10 cellular contexts compared by ENCODE assay signal in genomic region chr11:119389611-119390254, GRCh38. TPM values are rescaled to one million over a fixed set of nuclear protein-coding genes. Genes with fewer than 3 reads are reported as not detected.
DNase-seq lines count a peak whose midpoint lies in the region; ATAC-seq and TF ChIP-seq lines count a peak whose summit lies in the region.
"Had no signal": no experiment of that assay in that cellular context is flagged by ENCODE, and none has a peak within 500 bp of the region (broad histone marks: within the 10 kb centered on the region; RNA-seq: fewer than 3 reads in every experiment).

No MANE protein-coding gene starts in this region.

- no peak overlapping the region for H4K91ac ChIP-seq in mesenchymal stem cell (ENCODE audit: low read length)

- no peak overlapping the region for H3K18ac ChIP-seq in mesenchymal stem cell (ENCODE audit: low read depth in 1 of 2, low read length in 2 of 2)

- ATAC-seq in GM19351 (IDR thresholded peaks at IDR 0.05; ENCODE audit: unreplicated experiment) (peak; percentile 48), PC-3 (no peak), heart right ventricle (no peak)

- CTCF ChIA-PET in PC-3 (lab: Charles Lee): no interaction called here

- H2BK5ac ChIP-seq in mesenchymal stem cell (ENCODE audit: low read depth, low read length, poor library complexity, severe bottlenecking): no peak overlapping the region

- no peaks in the 10 kb centered on the region for H3K79me1 ChIP-seq in mesenchymal stem cell (replicated peaks; ENCODE audit: low read length, poor library complexity, severe bottlenecking)

- WGBS in mesenchymal stem cell: 52% methylated on average over 5 of the region's 5 CpGs
- WGBS in heart right ventricle, 2 donors: 75 to 81% methylated on average over 5 of the region's 5 CpGs

- no peak overlapping the region for H3K9ac ChIP-seq in PC-3 (ENCODE audit: low read length)
- H3K9ac ChIP-seq in mesenchymal stem cell (ENCODE audit: low read length): no peak overlapping the region

- no peak overlapping the region for H2AK5ac ChIP-seq in mesenchymal stem cell (ENCODE audit: low read length, severe bottlenecking)

- H2BK12ac ChIP-seq in mesenchymal stem cell (ENCODE audit: low read length in 2 of 2): no peak overlapping the region

- H3K4ac ChIP-seq in mesenchymal stem cell (ENCODE audit: low read depth in 1 of 2, low read length in 2 of 2): no peak overlapping the region

- peak; percentile 95 for DNase-seq in DMS53 (lab: John Stamatoyannopoulos, UW)
- peak; percentile 61 for DNase-seq in PC-3
- DNase-seq in kidney epithelial cell (ENCODE audit: low read depth): no peak
- no peak for DNase-seq in stimulated activated CD4-positive, alpha-beta T cell treated with anti-CD3 and anti-CD28 coated beads, Interleukin-4, amount 100 ng/mL, for 4 hours
- DNase-seq in mesenchymal stem cell: no peak
- DNase-seq in heart right ventricle: no peak

- H3F3A ChIP-seq in PC-3 (ENCODE audit: low read length, unreplicated experiment): no peaks in the 10 kb centered on the region

- TF ChIP-seq CTCF in PC-3 (conservative IDR thresholded peaks at IDR 0.05; ENCODE audit: low read depth, low read length) (peak; percentile 55), kidney epithelial cell (IDR thresholded peaks at IDR 0.05; ENCODE audit: insufficient read depth, low read length, poor library complexity, severe bottlenecking) (peak; percentile 36), heart right ventricle (IDR thresholded peaks at IDR 0.05) (peak in 3 of 9 donors; percentile 10 to 30 (median 14))

- no peak overlapping the region for H3K23ac ChIP-seq in mesenchymal stem cell (ENCODE audit: low read length in 2 of 2)

- no peaks in the 10 kb centered on the region for H3K9me2 ChIP-seq in PC-3 (replicated peaks; ENCODE audit: low read length)

- intact Hi-C loops in PC-3 (cut with micrococcal nuclease) (no loop called here), heart right ventricle (cut with DNase I) (loop anchor here in 3 of 10 donors (5.0 to 10.0 kb wide), 2 partner anchors 83 to 85 kb away; no protein-coding TSS in a partner anchor)

- H3K4me3 ChIP-seq in PC-3 (ENCODE audit: low read length) (no peak overlapping the region), kidney epithelial cell (ENCODE audit: low read depth, low read length) (no peak overlapping the region), mesenchymal stem cell (ENCODE audit: insufficient read depth in 1 of 2, low read depth in 1 of 2, low read length in 2 of 2) (no peak overlapping the region), heart right ventricle (no peak overlapping the region)
- H3K4me3 ChIP-seq: prostate gland had no signal

- H3K9me3 ChIP-seq in PC-3 (ENCODE audit: low read length): no peaks in the 10 kb centered on the region
- no peaks in the 10 kb centered on the region for H3K9me3 ChIP-seq in mesenchymal stem cell (ENCODE audit: control insufficient read depth, low read length)
- H3K9me3 ChIP-seq in heart right ventricle: no peaks in the 10 kb centered on the region
- H3K9me3 ChIP-seq: prostate gland had no signal

- no peaks in the 10 kb centered on the region for H3K36me3 ChIP-seq in PC-3 (ENCODE audit: low read depth, low read length)
- no peaks in the 10 kb centered on the region for H3K36me3 ChIP-seq in kidney epithelial cell (ENCODE audit: control insufficient read depth, insufficient read depth, low read length)
- H3K36me3 ChIP-seq in mesenchymal stem cell (ENCODE audit: control insufficient read depth in 1 of 2, insufficient read depth in 2 of 2, low read depth in 1 of 2, low read length in 2 of 2): no peaks in the 10 kb centered on the region
- no peaks in the 10 kb centered on the region for H3K36me3 ChIP-seq in heart right ventricle
- H3K36me3 ChIP-seq: prostate gland had no signal

- no peaks in the 10 kb centered on the region for H3K27me3 ChIP-seq in PC-3 (ENCODE audit: low read length)
- no peaks in the 10 kb centered on the region for H3K27me3 ChIP-seq in kidney epithelial cell (ENCODE audit: control insufficient read depth, insufficient read depth, low read length)
- H3K27me3 ChIP-seq in mesenchymal stem cell (ENCODE audit: control insufficient read depth in 1 of 2, insufficient read depth in 1 of 2, low read length in 2 of 2): peaks cover 11 to 28% of the 10 kb centered on the region in 2 experiments
- H3K27me3 ChIP-seq in heart right ventricle: peaks cover 0 to 4% (median 0%) of the 10 kb centered on the region in 7 donors

- H3K4me2 ChIP-seq in PC-3 (ENCODE audit: low read length) (no peak overlapping the region), mesenchymal stem cell (ENCODE audit: low read length, poor library complexity, severe bottlenecking) (no peak overlapping the region)

- POLR2A ChIA-PET in PC-3 (lab: Charles Lee; ENCODE audit: unreplicated experiment): no interaction called here

- no peak overlapping the region for H3K27ac ChIP-seq in PC-3 (ENCODE audit: low read length)
- no peak overlapping the region for H3K27ac ChIP-seq in mesenchymal stem cell (ENCODE audit: low read length, poor library complexity, severe bottlenecking)
- H3K27ac ChIP-seq in heart right ventricle: no peak overlapping the region
- H3K27ac ChIP-seq: prostate gland had no signal

- H2BK120ac ChIP-seq in mesenchymal stem cell (ENCODE audit: low read depth, low read length): no peak overlapping the region

- no peaks in the 10 kb centered on the region for H4K20me1 ChIP-seq in PC-3 (ENCODE audit: low read length)

- no peaks in the 10 kb centered on the region for H3K79me2 ChIP-seq in PC-3 (ENCODE audit: low read length)

- no peak overlapping the region for H2BK15ac ChIP-seq in mesenchymal stem cell (ENCODE audit: low read depth, poor library complexity, severe bottlenecking)

- no peak overlapping the region for H4K8ac ChIP-seq in mesenchymal stem cell (ENCODE audit: low read length)

- H2AFZ ChIP-seq in PC-3 (ENCODE audit: low read length) (no peak overlapping the region), mesenchymal stem cell (ENCODE audit: low read depth, low read length) (no peak overlapping the region)

- H3K4me1 ChIP-seq in PC-3 (ENCODE audit: insufficient read depth, low read length) (peaks cover 8% of the 10 kb centered on the region; the same call in 1 of the 2 replicates), mesenchymal stem cell (ENCODE audit: control insufficient read depth, insufficient read depth, low read depth, low read length) (no peaks in the 10 kb centered on the region), heart right ventricle (no peaks in the 10 kb centered on the region)
- H3K4me1 ChIP-seq: prostate gland had no signal

- H3K14ac ChIP-seq in mesenchymal stem cell (ENCODE audit: low read length in 2 of 2): no peak overlapping the region

- BruUV-seq in PC-3 (replicated peaks; lab: Mats Ljungman, UMichigan): no TSS peak

RNA-seq across cellular contexts. Expression of gene USP2, which starts 8.2 kb away (rescaled TPM):
- total RNA-seq in PC-3 (2014; rRNA removed) (0.92 and 1.8 TPM in 2 replicates), kidney epithelial cell (1.6 and 2.0 TPM in 2 replicates), heart right ventricle (100 to 1,000 TPM in 9 of 10 donors, 10 to 100 TPM in 1; 87.0 to 183 (median 136) TPM)
- 0.65 TPM for polyA plus RNA-seq in mesenchymal stem cell (2013, experiment 1 of 2)
- polyA plus RNA-seq in mesenchymal stem cell (2013, experiment 2 of 2): 0.60 TPM
- polyA plus RNA-seq in heart right ventricle: 10 to 100 TPM; 42.0 to 64.9 TPM

RNA-seq across cellular contexts. Expression of gene THY1, which starts 33.2 kb away (rescaled TPM):
- total RNA-seq in PC-3 (2014; rRNA removed) (not detected in 2 replicates), kidney epithelial cell (5.4 and 9.7 TPM in 2 replicates), heart right ventricle (10 to 100 TPM in 2 of 10 donors, 1 to 10 TPM in 6, under 1 TPM in 2; 0.61 to 26.6 (median 5.0) TPM)
- 87.8 TPM for polyA plus RNA-seq in mesenchymal stem cell (2013, experiment 1 of 2)
- 87.6 TPM for polyA plus RNA-seq in mesenchymal stem cell (2013, experiment 2 of 2)
- 10 to 100 TPM in 1 of 2 donors, under 1 TPM in 1; 0.95 to 18.1 TPM for polyA plus RNA-seq in heart right ventricle

RNA-seq across cellular contexts. Expression of gene MFRP, which starts 43.2 kb away (rescaled TPM):
- total RNA-seq in PC-3 (2014; rRNA removed) (not detected in 2 replicates), kidney epithelial cell (not detected in 2 replicates), heart right ventricle (not detected)
- polyA plus RNA-seq in mesenchymal stem cell (2013, experiment 1 of 2): not detected
- polyA plus RNA-seq in mesenchymal stem cell (2013, experiment 2 of 2): not detected
- polyA plus RNA-seq in heart right ventricle: under 1 TPM in 1 of 2 donors, not detected in 1; 0.04 TPM
- total RNA-seq: LHCN-M2, prostate gland had no signal
- polyA plus RNA-seq: esophagus had no signal

RNA-seq across cellular contexts. Expression of gene C1QTNF5, which starts 49.0 kb away (rescaled TPM):
- total RNA-seq in PC-3 (2014; rRNA removed): 2.0 and 2.6 TPM in 2 replicates
- 2.9 and 6.2 TPM in 2 replicates for total RNA-seq in kidney epithelial cell
- polyA plus RNA-seq in mesenchymal stem cell (2013, experiment 1 of 2): 25.1 TPM
- polyA plus RNA-seq in mesenchymal stem cell (2013, experiment 2 of 2): 26.5 TPM
- 10 to 100 TPM; 11.4 to 25.1 (median 19.9) TPM for total RNA-seq in heart right ventricle
- 10 to 100 TPM; 32.8 to 35.7 TPM for polyA plus RNA-seq in heart right ventricle

RNA-seq across cellular contexts. Expression of gene RNF26, which starts 55.4 kb away (rescaled TPM):
- total RNA-seq in PC-3 (2014; rRNA removed) (22.9 and 34.5 TPM in 2 replicates), kidney epithelial cell (17.8 and 20.5 TPM in 2 replicates), heart right ventricle (10 to 100 TPM; 11.1 to 17.6 (median 13.4) TPM)
- 30.2 TPM for polyA plus RNA-seq in mesenchymal stem cell (2013, experiment 1 of 2)
- polyA plus RNA-seq in mesenchymal stem cell (2013, experiment 2 of 2): 30.5 TPM
- polyA plus RNA-seq in heart right ventricle: 10 to 100 TPM in 1 of 2 donors, 1 to 10 TPM in 1; 6.4 to 13.2 TPM

Comparison
In these comparisons a context has a peak if more than half of its experiments do, and no peak if none do; other contexts are left out.
1. DNase-seq: peak in DMS53 (single experiment) and PC-3 (single experiment); none in kidney epithelial cell (single experiment), stimulated activated CD4-positive, alpha-beta T cell treated with anti-CD3 and anti-CD28 coated beads, Interleukin-4, amount 100 ng/mL, for 4 hours (0 of 2), mesenchymal stem cell (single experiment) and heart right ventricle (0 of 2).
2. RNA of gene USP2, which starts 8.2 kb away (total RNA-seq): 87.0 to 183 TPM in heart right ventricle; 1.6 to 2.0 TPM in kidney epithelial cell and 0.92 to 1.8 TPM in PC-3; every median in the first group is over 10 times any median in the second.